ENCODE assay signal across 8 cellular contexts in genomic region chr9:94805585-94805984, GRCh38.
DNase-seq lines count a peak whose midpoint lies in the region; ATAC-seq lines count a peak whose summit lies in the region.

No MANE protein-coding gene starts in this region.

- peak; percentile 66 for DNase-seq in Daoy (ENCODE audit: low read depth)
- DNase-seq in NCI-H460 (ENCODE audit: extremely low read depth, low read depth), result peak; percentile 89
- peak; percentile 79 for DNase-seq in pons (ENCODE audit: low spot score)
- no peak for DNase-seq in NCI-H1930 (lab: John Stamatoyannopoulos, UW)

- ATAC-seq in esophagus mucosa (peak; percentile 95), HG03108 (IDR thresholded peaks at IDR 0.05; ENCODE audit: unreplicated experiment) (no peak), HG02588 (IDR thresholded peaks at IDR 0.05; ENCODE audit: unreplicated experiment) (no peak), GM21381 (IDR thresholded peaks at IDR 0.05; ENCODE audit: unreplicated experiment) (no peak)

Comparison
In these comparisons a context has a peak if more than half of its experiments do, and no peak if none do; other contexts are left out.
1. DNase-seq: peak in Daoy (single experiment), NCI-H460 (single experiment) and pons (single experiment); none in NCI-H1930 (0 of 2).